ENCODE assay signal across 15 cellular contexts in genomic region chr7:40761757-40762342, GRCh38.
A peak's percentile ranks its signal among the peaks of the same experiment; 100 is the strongest.
DNase-seq lines count a peak whose midpoint lies in the region; ATAC-seq and TF ChIP-seq lines count a peak whose summit lies in the region.
"Had no signal": no experiment of that assay in that cellular context is flagged by ENCODE, and none has a peak within 500 bp of the region (broad histone marks: within the 10 kb centered on the region; RNA-seq: fewer than 3 reads in every experiment).

No MANE protein-coding gene starts in this region.

- H3K36me3 ChIP-seq in upper lobe of right lung, result no peaks in the 10 kb centered on the region

- no peak overlapping the region for H3K27ac Mint-ChIP-seq in activated T-helper 17 cell treated with anti-CD3 and anti-CD28 coated beads, Interleukin-2, amount 50 U/mL, for 72 hours

- peaks cover 4% of the 10 kb centered on the region for H3K4me1 ChIP-seq in upper lobe of right lung

- in situ Hi-C loops in astrocyte of the cerebellum (cut with HindIII; ENCODE audit: low sequenced_read_pairs), result no loop called here

- intact Hi-C loops in upper lobe of right lung (cut with DNase I), result no loop called here

- no peak overlapping the region for H3K27ac ChIP-seq in upper lobe of right lung

- H3K9me3 Mint-ChIP-seq in activated T-helper 17 cell treated with anti-CD3 and anti-CD28 coated beads, Interleukin-2, amount 50 U/mL, for 72 hours, result peaks cover 1% of the 10 kb centered on the region
- H3K9me3 Mint-ChIP-seq: activated naive CD4-positive, alpha-beta T cell treated with anti-CD3 and anti-CD28 coated beads, Interleukin-2, amount 50 U/mL, for 72 hours had no signal

- H3K4me3 Mint-ChIP-seq in activated T-helper 17 cell treated with anti-CD3 and anti-CD28 coated beads, Interleukin-2, amount 50 U/mL, for 72 hours, result no peak overlapping the region

- H3K4me3 ChIP-seq in astrocyte of the cerebellum (ENCODE audit: low read depth, low read length) (no peak overlapping the region), foreskin fibroblast (ENCODE audit: low read depth in 1 of 2, low read length in 2 of 2) (no peak overlapping the region), upper lobe of right lung (no peak overlapping the region)

- ATAC-seq in upper lobe of right lung, result no peak
- no peak for ATAC-seq in activated T-helper 17 cell treated with anti-CD3 and anti-CD28 coated beads, Interleukin-2, amount 50 U/mL, for 72 hours (replicated peaks)
- no peak for ATAC-seq in HG03469 (IDR thresholded peaks at IDR 0.05; ENCODE audit: unreplicated experiment)
- ATAC-seq: activated naive CD4-positive, alpha-beta T cell treated with anti-CD3 and anti-CD28 coated beads, Interleukin-2, amount 50 U/mL, for 72 hours had no signal

- H3K4me1 Mint-ChIP-seq in activated T-helper 17 cell treated with anti-CD3 and anti-CD28 coated beads, Interleukin-2, amount 50 U/mL, for 72 hours, result no peaks in the 10 kb centered on the region

- H3K27me3 ChIP-seq in upper lobe of right lung, result no peaks in the 10 kb centered on the region

- H3K27me3 Mint-ChIP-seq in activated T-helper 17 cell treated with anti-CD3 and anti-CD28 coated beads, Interleukin-2, amount 50 U/mL, for 72 hours, result no peaks in the 10 kb centered on the region

- no peaks in the 10 kb centered on the region for H3K36me3 Mint-ChIP-seq in activated T-helper 17 cell treated with anti-CD3 and anti-CD28 coated beads, Interleukin-2, amount 50 U/mL, for 72 hours (ENCODE audit: low read depth)
- H3K36me3 Mint-ChIP-seq: activated naive CD4-positive, alpha-beta T cell treated with anti-CD3 and anti-CD28 coated beads, Interleukin-2, amount 50 U/mL, for 72 hours had no signal

- peak; percentile 46 for TF ChIP-seq CTCF in astrocyte of the cerebellum (IDR thresholded peaks at IDR 0.05; ENCODE audit: low read depth, low read length, missing control alignments)
- TF ChIP-seq CTCF in foreskin fibroblast (IDR thresholded peaks at IDR 0.05; ENCODE audit: low read depth, low read length), result peak; percentile 4
- no peak for TF ChIP-seq CTCF in upper lobe of right lung (IDR thresholded peaks at IDR 0.05)

- no peaks in the 10 kb centered on the region for H3K9me3 ChIP-seq in upper lobe of right lung

- DNase-seq in ELR (ENCODE audit: low read depth) (peak; percentile 15), astrocyte of the cerebellum (ENCODE audit: low read depth) (no peak), foreskin fibroblast (peak in 1 of 2 donors; percentile 14), putamen (ENCODE audit: low spot score) (peak; percentile 67), upper lobe of right lung (no peak), H4 (ENCODE audit: low spot score) (no peak)
- DNase-seq: midbrain; NCI-H1694; NCI-H446 treated with DMSO at 0.1 percent for 48 hours; occipital lobe; stimulated activated CD4-positive, alpha-beta T cell treated with anti-CD3 and anti-CD28 coated beads, Interleukin-12 subunit alpha, Interleukin-12 subunit beta, amount 100 ng/mL, for 4 hours; stimulated activated naive CD4-positive, alpha-beta T cell treated with Interleukin-2 at 50 U/mL for 16 hours had no signal

Comparison
In these comparisons a context has a peak if more than half of its experiments do, and no peak if none do; other contexts are left out.
1. DNase-seq: peak in ELR (single experiment) and putamen (single experiment); none in astrocyte of the cerebellum (single experiment), upper lobe of right lung (single experiment) and H4 (single experiment).